Comparison of ENCODE assay signal across 8 cellular contexts in genomic region chr1:223846668-223847007, GRCh38. TPM values are rescaled to one million over a fixed set of nuclear protein-coding genes. Genes with fewer than 3 reads are reported as not detected.
DNase-seq lines count a peak whose midpoint lies in the region; ATAC-seq and TF ChIP-seq lines count a peak whose summit lies in the region.

No MANE protein-coding gene starts in this region.

- no peak for TF ChIP-seq RAD21 in IMR-90 (IDR thresholded peaks at IDR 0.05; ENCODE audit: low read length)

- in situ Hi-C loops in IMR-90 (cut with MboI; ENCODE audit: low sequenced_read_pairs) = no loop called here

- peak overlapping the region; percentile 99 for H2AFZ ChIP-seq in IMR-90 (replicated peaks; ENCODE audit: low read length, poor library complexity)

- peaks cover 23% of the 10 kb centered on the region; the same call in 1 of the 2 replicates for H4K20me1 ChIP-seq in IMR-90 (ENCODE audit: insufficient read depth, low read length)

- peak overlapping the region; percentile 65 for H3K4me3 ChIP-seq in IMR-90 (ENCODE audit: insufficient read depth, low read depth, low read length)

- H3K36me3 ChIP-seq in IMR-90 (ENCODE audit: control insufficient read depth, insufficient read depth, low read length) = no peaks in the 10 kb centered on the region

- peak overlapping the region; percentile 87 for H3K23ac ChIP-seq in IMR-90 (ENCODE audit: low read depth, low read length)

- H4K8ac ChIP-seq in IMR-90 (ENCODE audit: low read depth in 2 of 2, low read length in 2 of 2) = peak overlapping the region; percentile 89 to 90

- peak overlapping the region; percentile 99 for H2BK5ac ChIP-seq in IMR-90 (ENCODE audit: low read depth, low read length, poor library complexity, severe bottlenecking)

- peaks cover 3% of the 10 kb centered on the region for H3K4me1 ChIP-seq in IMR-90 (ENCODE audit: control insufficient read depth, insufficient read depth, low read length)

- H3K4ac ChIP-seq in IMR-90 (ENCODE audit: low read depth, low read length) = peak overlapping the region; percentile 98

- no CpG with 5 or more reads among the region's 5 CpGs for WGBS in IMR-90 (ENCODE audit: extremely low coverage in 2 of 2, insufficient read length in 1 of 2), 2 experiments

- peak overlapping the region; percentile 99 for H3K27ac Mint-ChIP-seq in progenitor cell of endocrine pancreas

- TF ChIP-seq POLR2A in IMR-90 (IDR thresholded peaks at IDR 0.05; ENCODE audit: low read depth, low read length) = no peak

- CTCF ChIA-PET in IMR-90 (lab: Yijun Ruan, JAX) = interaction anchor here (0.5 to 1.2 kb wide), 3 partner anchors 21 to 140 kb away, joined by 3 to 4 read pairs (median 3); no protein-coding TSS in a partner anchor

- H2BK20ac ChIP-seq in IMR-90 (ENCODE audit: low read depth, low read length) = no peak overlapping the region; the same call in 1 of the 2 replicates

- H3K9me3 ChIP-seq in IMR-90 (ENCODE audit: control insufficient read depth, insufficient read depth, low read length) = no peaks in the 10 kb centered on the region

- H3K27me3 ChIP-seq in IMR-90 (ENCODE audit: control insufficient read depth, insufficient read depth, low read length) = no peaks in the 10 kb centered on the region

- peak overlapping the region; percentile 72 for H3K14ac ChIP-seq in IMR-90 (replicated peaks; ENCODE audit: low read depth, low read length)

- H4K5ac ChIP-seq in IMR-90 (ENCODE audit: low read depth, low read length) = peak overlapping the region; percentile 76

- H3K4me2 ChIP-seq in IMR-90 (ENCODE audit: low read depth, low read length) = peak overlapping the region; percentile 92

- no peaks in the 10 kb centered on the region for H3K9me3 Mint-ChIP-seq in progenitor cell of endocrine pancreas (ENCODE audit: low read depth)

- TF ChIP-seq CTCF in IMR-90 (conservative IDR thresholded peaks at IDR 0.05; ENCODE audit: low read depth, low read length) (no peak), progenitor cell of endocrine pancreas (IDR thresholded peaks at IDR 0.05; ENCODE audit: unreplicated experiment) (no peak)

- DNase-seq in DMS53 (lab: John Stamatoyannopoulos, UW) (peak; percentile 64), IMR-90 (no peak), Right ventricle myocardium superior (peak; percentile 56), progenitor cell of endocrine pancreas (ENCODE audit: low spot score, unreplicated experiment) (no peak), NCI-H128 (lab: John Stamatoyannopoulos, UW; ENCODE audit: unreplicated experiment) (no peak), posterior vena cava (ENCODE audit: low spot score) (no peak)
- peak; percentile 45 to 50 for DNase-seq in activated T-cell treated with anti-CD3 and anti-CD28 coated beads, Interleukin-2, amount 50 U/mL, for 48 hours

- peaks cover 10% of the 10 kb centered on the region for H3K27me3 Mint-ChIP-seq in progenitor cell of endocrine pancreas

- peak overlapping the region; percentile 92 for H2BK120ac ChIP-seq in IMR-90 (ENCODE audit: low read depth, low read length)

- H3K56ac ChIP-seq in IMR-90 (ENCODE audit: extremely low read depth, insufficient read depth, low read length) = peak overlapping the region; percentile 96

- H3K4me1 Mint-ChIP-seq in progenitor cell of endocrine pancreas (ENCODE audit: low read depth) = peaks cover 13% of the 10 kb centered on the region

- peak overlapping the region; percentile 82 for H3K4me3 Mint-ChIP-seq in progenitor cell of endocrine pancreas (ENCODE audit: low read depth)

- peak overlapping the region; percentile 98 for H3K27ac ChIP-seq in IMR-90 (ENCODE audit: insufficient read depth, low read length)

- H3K9ac ChIP-seq in IMR-90 (ENCODE audit: low read depth, low read length) = peak overlapping the region; percentile 89

- POLR2A ChIA-PET in IMR-90 (lab: Charles Lee; ENCODE audit: unreplicated experiment) = no interaction called here

- dilution Hi-C loops in IMR-90 (cut with HindIII; ENCODE audit: low sequenced_read_pairs, unreplicated experiment) = no loop called here

- H3K79me1 ChIP-seq in IMR-90 (ENCODE audit: low read depth in 1 of 2, low read length in 2 of 2) = peaks cover 4 to 28% of the 10 kb centered on the region in 2 experiments; a peak in 2 of 4 replicates

- ATAC-seq in IMR-90 (ENCODE audit: low read depth) (no peak), Right ventricle myocardium superior (ENCODE audit: poor library complexity) (peak; percentile 41), GM18867 (IDR thresholded peaks at IDR 0.05; ENCODE audit: unreplicated experiment) (no peak)

- peak overlapping the region; percentile 87 for H3K18ac ChIP-seq in IMR-90 (ENCODE audit: low read depth, low read length)

- H2BK15ac ChIP-seq in IMR-90 (ENCODE audit: low read depth, low read length) = 0 out of 3 replicates have a peak overlapping the region, but pooled peaks have one; percentile 57

- H2AK9ac ChIP-seq in IMR-90 (replicated peaks; ENCODE audit: low read depth, low read length, poor library complexity) = peak overlapping the region; percentile 89

- 0 out of 2 replicates have a peak, but pooled peaks cover 2% of the 10 kb centered on the region for H3K9me1 ChIP-seq in IMR-90 (ENCODE audit: insufficient read depth, low read length)

- no peaks in the 10 kb centered on the region for H3K36me3 Mint-ChIP-seq in progenitor cell of endocrine pancreas (ENCODE audit: insufficient read depth)

- H2AK5ac ChIP-seq in IMR-90 (ENCODE audit: low read depth, low read length) = peak overlapping the region; percentile 36; the same call in 1 of the 2 replicates

- intact Hi-C loops in IMR-90 (cut with micrococcal nuclease) = loop anchor here (2.0 to 5.0 kb wide), 2 partner anchors 36 to 41 kb away; no protein-coding TSS in a partner anchor
- intact Hi-C loops in Right ventricle myocardium superior (cut with DNase I) = no loop called here
- intact Hi-C loops in posterior vena cava (cut with DNase I) = no loop called here

- BruUV-seq in IMR-90 (replicated peaks; lab: Mats Ljungman, UMichigan) = no TSS peak

- H4K91ac ChIP-seq in IMR-90 (ENCODE audit: insufficient read depth, low read depth, low read length) = peak overlapping the region; percentile 96

TF ChIP-seq in IMR-90, 13 proteins besides CTCF, POLR2A, EP300 and RAD21:
- no peak for TF ChIP-seq SMC3 (IDR thresholded peaks at IDR 0.05; ENCODE audit: low read depth, low read length)
- TF ChIP-seq RCOR1 (IDR thresholded peaks at IDR 0.05; ENCODE audit: insufficient replicate concordance, low read length) = no peak
- no peak for TF ChIP-seq CEBPB (IDR thresholded peaks at IDR 0.05; ENCODE audit: low read depth, low read length)
- TF ChIP-seq FOS (IDR thresholded peaks at IDR 0.05; ENCODE audit: low read depth, low read length) = no peak
- TF ChIP-seq MAFK (IDR thresholded peaks at IDR 0.05; ENCODE audit: low read depth, low read length) = no peak
- TF ChIP-seq RFX5 (IDR thresholded peaks at IDR 0.05; ENCODE audit: low read depth, low read length) = no peak
- TF ChIP-seq BHLHE40 (IDR thresholded peaks at IDR 0.05; ENCODE audit: low read depth, low read length) = no peak
- no peak for TF ChIP-seq USF2 (IDR thresholded peaks at IDR 0.05; ENCODE audit: low read depth, low read length)
- no peak for TF ChIP-seq CHD1 (IDR thresholded peaks at IDR 0.05; ENCODE audit: low read depth, low read length)
- no peak for TF ChIP-seq MAZ (IDR thresholded peaks at IDR 0.05; ENCODE audit: borderline replicate concordance, low read depth, low read length)
- TF ChIP-seq NFE2L2 (IDR thresholded peaks at IDR 0.05; ENCODE audit: low read depth, low read length) = no peak
- TF ChIP-seq MXI1 (IDR thresholded peaks at IDR 0.05; ENCODE audit: borderline replicate concordance, low read depth, low read length) = no peak
- no peak for TF ChIP-seq ELK1 (IDR thresholded peaks at IDR 0.05; ENCODE audit: borderline replicate concordance, low read depth, low read length)

RNA-seq across cellular contexts. Expression of gene TP53BP2, which starts 0.9 kb away (rescaled TPM):
- total RNA-seq in IMR-90 (2012; rRNA removed) (35.0 and 35.8 TPM in 2 replicates), Right ventricle myocardium superior (16.1 TPM), progenitor cell of endocrine pancreas (57.9 and 59.2 TPM in 2 replicates), posterior vena cava (10 to 100 TPM; 39.6 to 54.4 TPM)
- 19.2 and 19.9 TPM in 2 replicates for polyA plus RNA-seq in IMR-90 (2012; rRNA removed)
- 9.9 and 11.5 TPM in 2 replicates for polyA plus RNA-seq in IMR-90 (2012; cell fraction: cytosol; rRNA removed)
- 10.3 and 34.6 TPM in 2 replicates for polyA plus RNA-seq in IMR-90 (2012; cell fraction: nucleus; rRNA removed; ENCODE audit: low replicate concordance)

Comparison
In these comparisons a context has a peak if more than half of its experiments do, and no peak if none do; other contexts are left out.
1. DNase-seq: peak in DMS53 (single experiment), activated T-cell treated with anti-CD3 and anti-CD28 coated beads, Interleukin-2, amount 50 U/mL, for 48 hours (2 of 2) and Right ventricle myocardium superior (single experiment); none in IMR-90 (single experiment), progenitor cell of endocrine pancreas (single experiment), NCI-H128 (single experiment) and posterior vena cava (single experiment).